1 cellular context compared by ENCODE assay signal in the genomic region with DNA sequence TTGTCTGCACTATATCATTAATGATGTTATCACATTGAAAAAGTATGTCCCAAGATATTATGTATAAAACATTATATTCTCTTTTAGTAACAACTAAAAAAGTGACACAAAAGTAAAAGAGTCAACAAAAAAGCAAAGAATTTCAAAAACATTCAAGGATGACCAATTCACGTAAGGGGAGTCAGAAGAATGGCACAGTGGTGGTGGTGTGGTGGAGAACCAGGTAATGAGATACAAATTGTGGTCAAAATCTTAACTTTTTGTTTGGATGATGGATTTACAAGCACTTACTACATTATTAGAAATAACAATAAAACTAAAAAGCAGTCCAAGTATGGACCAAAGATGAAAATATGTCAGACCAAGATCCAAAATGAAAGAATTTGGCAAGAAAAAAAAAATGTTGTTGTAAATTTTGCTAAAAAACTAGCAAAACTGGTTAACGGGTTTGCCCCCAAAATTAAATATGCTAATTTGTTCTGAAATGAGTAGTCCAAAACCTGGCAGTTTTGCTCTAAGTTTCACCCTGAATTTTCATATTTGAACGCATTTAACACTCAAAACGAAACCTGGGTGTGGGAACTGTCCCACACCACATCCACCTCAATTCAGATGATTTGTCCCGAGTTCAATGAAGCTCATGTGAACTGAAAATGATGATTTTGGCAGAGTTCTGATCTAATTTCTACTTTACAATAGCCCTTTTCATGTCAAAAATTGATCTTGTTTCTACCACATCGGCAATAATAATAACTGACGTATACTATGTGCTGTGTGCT.
TF ChIP-seq lines count a peak whose summit lies in the region.

No MANE protein-coding gene starts in this region.

TF ChIP-seq in HepG2, 621 proteins besides CTCF, POLR2A, EP300 and RAD21 (continued from another document):
- TF ChIP-seq ZSCAN5A (CRISPR knock-in tag; IDR thresholded peaks at IDR 0.05; ENCODE audit: borderline replicate concordance): no peak
- TF ChIP-seq, protein P1, sequence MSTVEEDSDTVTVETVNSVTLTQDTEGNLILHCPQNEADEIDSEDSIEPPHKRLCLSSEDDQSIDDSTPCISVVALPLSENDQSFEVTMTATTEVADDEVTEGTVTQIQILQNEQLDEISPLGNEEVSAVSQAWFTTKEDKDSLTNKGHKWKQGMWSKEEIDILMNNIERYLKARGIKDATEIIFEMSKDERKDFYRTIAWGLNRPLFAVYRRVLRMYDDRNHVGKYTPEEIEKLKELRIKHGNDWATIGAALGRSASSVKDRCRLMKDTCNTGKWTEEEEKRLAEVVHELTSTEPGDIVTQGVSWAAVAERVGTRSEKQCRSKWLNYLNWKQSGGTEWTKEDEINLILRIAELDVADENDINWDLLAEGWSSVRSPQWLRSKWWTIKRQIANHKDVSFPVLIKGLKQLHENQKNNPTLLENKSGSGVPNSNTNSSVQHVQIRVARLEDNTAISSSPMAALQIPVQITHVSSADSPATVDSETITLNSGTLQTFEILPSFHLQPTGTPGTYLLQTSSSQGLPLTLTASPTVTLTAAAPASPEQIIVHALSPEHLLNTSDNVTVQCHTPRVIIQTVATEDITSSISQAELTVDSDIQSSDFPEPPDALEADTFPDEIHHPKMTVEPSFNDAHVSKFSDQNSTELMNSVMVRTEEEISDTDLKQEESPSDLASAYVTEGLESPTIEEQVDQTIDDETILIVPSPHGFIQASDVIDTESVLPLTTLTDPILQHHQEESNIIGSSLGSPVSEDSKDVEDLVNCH (CRISPR knock-in tag; IDR thresholded peaks at IDR 0.05): no peak
- no peak for TF ChIP-seq PLRG1 (conservative IDR thresholded peaks at IDR 0.05)
- TF ChIP-seq ZNF484 (CRISPR knock-in tag; IDR thresholded peaks at IDR 0.05; ENCODE audit: borderline replicate concordance, low read depth): no peak
- no peak for TF ChIP-seq ZNF83 (CRISPR knock-in tag; IDR thresholded peaks at IDR 0.05; ENCODE audit: borderline replicate concordance)
- TF ChIP-seq RFX1 (IDR thresholded peaks at IDR 0.05): no peak
